In genomic region chr11:120599816-120600420, GRCh38 we compare ENCODE assay signal across 27 cellular contexts.
"Had no signal": no experiment of that assay in that cellular context is flagged by ENCODE, and none has a peak within 500 bp of the region (broad histone marks: within the 10 kb centered on the region; RNA-seq: fewer than 3 reads in every experiment).

No MANE protein-coding gene starts in this region.

- FAIRE-seq: pancreas had no signal

- H3K9me3 ChIP-seq: ascending aorta, heart right ventricle, left lung, mucosa of descending colon, pancreas, psoas muscle, tibial nerve had no signal

- H3K27me3 ChIP-seq: ascending aorta, pancreas, tibial nerve had no signal

- H3K4me1 Mint-ChIP-seq: activated CD4-positive, alpha-beta T cell treated with anti-CD3 and anti-CD28 coated beads, Interleukin-2, amount 10 ng/mL, durations not matched to agents 24 days and 14 days; activated naive CD8-positive, alpha-beta T cell treated with anti-CD3 and anti-CD28 coated beads for 36 hours had no signal

- H3K4me3 ChIP-seq: ascending aorta, cardiac muscle cell, heart right ventricle, left lung, lung, mucosa of descending colon, pancreas, psoas muscle, tibial nerve had no signal

- H3K36me3 Mint-ChIP-seq: activated CD4-positive, alpha-beta memory T cell treated with anti-CD3 and anti-CD28 coated beads for 36 hours; activated naive CD8-positive, alpha-beta T cell treated with anti-CD3 and anti-CD28 coated beads for 36 hours; brain; natural killer cell treated with Interleukin-12 subunit alpha and Interleukin-12 subunit beta and Interleukin-15 and Interleukin-18, amount 100 ng/mL, for 72 hours had no signal

- ATAC-seq: effector memory CD8-positive, alpha-beta T cell; heart right ventricle; left lung; mucosa of descending colon; natural killer cell treated with Interleukin-12 subunit alpha and Interleukin-12 subunit beta and Interleukin-15 and Interleukin-18, amount 100 ng/mL, for 72 hours; pancreas; psoas muscle had no signal

- H3K4me1 ChIP-seq: ascending aorta, heart right ventricle, left lung, pancreas, psoas muscle had no signal

- H3K9me3 Mint-ChIP-seq: activated CD4-positive, alpha-beta memory T cell treated with anti-CD3 and anti-CD28 coated beads for 36 hours; activated CD4-positive, alpha-beta T cell treated with anti-CD3 and anti-CD28 coated beads, Interleukin-2, amount 10 ng/mL, durations not matched to agents 24 days and 14 days; activated naive CD4-positive, alpha-beta T cell treated with anti-CD3 and anti-CD28 coated beads for 36 hours; activated naive CD8-positive, alpha-beta T cell treated with anti-CD3 and anti-CD28 coated beads for 36 hours; activated T-helper 1 cell treated with anti-CD3 and anti-CD28 coated beads, Interleukin-12 subunit alpha, Interleukin-12 subunit beta, Interleukin-2, Interleukin-4 antibody, amounts not matched to agents 30 ng/mL and 10 ng/mL and 1 ng/mL, durations not matched to agents 14 hours and 24 hours and 36 hours; effector memory CD8-positive, alpha-beta T cell; natural killer cell treated with Interleukin-12 subunit alpha and Interleukin-12 subunit beta and Interleukin-15 and Interleukin-18, amount 100 ng/mL, for 72 hours had no signal

- H3K4me3 Mint-ChIP-seq: activated CD4-positive, alpha-beta memory T cell treated with anti-CD3 and anti-CD28 coated beads for 36 hours; activated CD4-positive, alpha-beta T cell treated with anti-CD3 and anti-CD28 coated beads, Interleukin-2, amount 10 ng/mL, durations not matched to agents 24 days and 14 days; activated naive CD4-positive, alpha-beta T cell treated with anti-CD3 and anti-CD28 coated beads for 36 hours; activated naive CD8-positive, alpha-beta T cell treated with anti-CD3 and anti-CD28 coated beads for 36 hours; activated T-helper 1 cell treated with anti-CD3 and anti-CD28 coated beads, Interleukin-12 subunit alpha, Interleukin-12 subunit beta, Interleukin-2, Interleukin-4 antibody, amounts not matched to agents 30 ng/mL and 10 ng/mL and 1 ng/mL, durations not matched to agents 14 hours and 24 hours and 36 hours; brain; effector memory CD8-positive, alpha-beta T cell; natural killer cell treated with Interleukin-12 subunit alpha and Interleukin-12 subunit beta and Interleukin-15 and Interleukin-18, amount 100 ng/mL, for 72 hours had no signal

- H3K36me3 ChIP-seq: ascending aorta, cardiac muscle cell, heart right ventricle, left lung, pancreas, tibial nerve, WERI-Rb-1 had no signal

- H3K27ac Mint-ChIP-seq: activated CD4-positive, alpha-beta memory T cell treated with anti-CD3 and anti-CD28 coated beads for 36 hours; activated CD4-positive, alpha-beta T cell treated with anti-CD3 and anti-CD28 coated beads, Interleukin-2, amount 10 ng/mL, durations not matched to agents 24 days and 14 days; activated naive CD4-positive, alpha-beta T cell treated with anti-CD3 and anti-CD28 coated beads for 36 hours; activated naive CD8-positive, alpha-beta T cell treated with anti-CD3 and anti-CD28 coated beads for 36 hours; activated T-helper 1 cell treated with anti-CD3 and anti-CD28 coated beads, Interleukin-12 subunit alpha, Interleukin-12 subunit beta, Interleukin-2, Interleukin-4 antibody, amounts not matched to agents 30 ng/mL and 10 ng/mL and 1 ng/mL, durations not matched to agents 14 hours and 24 hours and 36 hours; effector memory CD8-positive, alpha-beta T cell had no signal

- DNase-seq: activated CD4-positive, alpha-beta memory T cell treated with anti-CD3 and anti-CD28 coated beads for 36 hours; activated CD4-positive, alpha-beta T cell treated with anti-CD3 and anti-CD28 coated beads, Interleukin-2, amount 10 ng/mL, durations not matched to agents 24 days and 14 days; activated CD4-positive, CD25-positive, alpha-beta regulatory T cell treated with anti-CD3 and anti-CD28 coated beads, Interleukin-2, amount 50 U/mL, for 72 hours; activated CD8-positive, alpha-beta memory T cell treated with anti-CD3 and anti-CD28 coated beads, Interleukin-2, amount 50 U/mL, for 4 hours; activated effector memory CD4-positive, alpha-beta T cell treated with anti-CD3 and anti-CD28 coated beads, Interleukin-2, amount 50 U/mL, for 16 hours; activated naive CD4-positive, alpha-beta T cell treated with anti-CD3 and anti-CD28 coated beads for 36 hours; activated naive CD8-positive, alpha-beta T cell treated with anti-CD3 and anti-CD28 coated beads for 36 hours; activated T-cell treated with anti-CD3 and anti-CD28 coated beads, Interleukin-2, amount 50 U/mL, for 1 hour; cortex of kidney; effector memory CD8-positive, alpha-beta T cell; erythroblast; heart right ventricle; kidney glomerular epithelial cell; left lung; mucosa of descending colon; nucleus accumbens; stimulated activated naive CD4-positive, alpha-beta T cell treated with Interleukin-2 at 50 U/mL for 16 hours; WERI-Rb-1 had no signal

- H3K27ac ChIP-seq: ascending aorta, cardiac muscle cell, heart right ventricle, left lung, pancreas, psoas muscle, tibial nerve, WERI-Rb-1 had no signal
